Comparison of ENCODE assay signal across 23 cellular contexts in genomic region chr5:150329881-150330876, GRCh38. TPM values are rescaled to one million over a fixed set of nuclear protein-coding genes. Genes with fewer than 3 reads are reported as not detected.
DNase-seq lines count a peak whose midpoint lies in the region; ATAC-seq lines count a peak whose summit lies in the region.
"Had no signal": no experiment of that assay in that cellular context is flagged by ENCODE, and none has a peak within 500 bp of the region (broad histone marks: within the 10 kb centered on the region; RNA-seq: fewer than 3 reads in every experiment).

No MANE protein-coding gene starts in this region.

- H3K4me1 Mint-ChIP-seq in stimulated activated naive B cell treated with anti-CD40 and anti-IgM and Interleukin-4, amounts not matched to agents 10 μg/mL and 1 μg/mL and 100 μg/mL, for 72 hours: no peaks in the 10 kb centered on the region
- H3K4me1 Mint-ChIP-seq: B cell had no signal

- no peaks in the 10 kb centered on the region for H3K27me3 ChIP-seq in MG63

- no peaks in the 10 kb centered on the region for H3K9me3 ChIP-seq in MG63
- H3K9me3 ChIP-seq: Caco-2 had no signal

- H3K4me3 Mint-ChIP-seq in stimulated activated naive B cell treated with anti-CD40 and anti-IgM and Interleukin-4, amounts not matched to agents 10 μg/mL and 1 μg/mL and 100 μg/mL, for 72 hours: no peak overlapping the region
- H3K4me3 Mint-ChIP-seq: B cell; CD4-positive, alpha-beta T cell; GM23338 had no signal

- H3K36me3 Mint-ChIP-seq in stimulated activated naive B cell treated with anti-CD40 and anti-IgM and Interleukin-4, amounts not matched to agents 10 μg/mL and 1 μg/mL and 100 μg/mL, for 72 hours: no peaks in the 10 kb centered on the region

- no peak for ATAC-seq in Right ventricle myocardium inferior
- ATAC-seq in stimulated activated naive B cell treated with anti-CD40 and anti-IgM and Interleukin-4, amounts not matched to agents 10 μg/mL and 1 μg/mL and 100 μg/mL, for 72 hours (replicated peaks): no peak
- no peak for ATAC-seq in GM21717 (IDR thresholded peaks at IDR 0.05; ENCODE audit: unreplicated experiment)
- ATAC-seq: GM23338, HCT116, Panc1 had no signal

- peaks cover 12 to 17% of the 10 kb centered on the region in 2 donors for H3K27me3 Mint-ChIP-seq in stimulated activated naive B cell treated with anti-CD40 and anti-IgM and Interleukin-4, amounts not matched to agents 10 μg/mL and 1 μg/mL and 100 μg/mL, for 72 hours
- H3K27me3 Mint-ChIP-seq: CD4-positive, alpha-beta T cell had no signal

- H3K4me3 ChIP-seq in MG63: no peak overlapping the region
- H3K4me3 ChIP-seq: GM23338, SK-N-MC had no signal

- H3K36me3 ChIP-seq in MG63: no peaks in the 10 kb centered on the region

- H3K9me3 Mint-ChIP-seq in stimulated activated naive B cell treated with anti-CD40 and anti-IgM and Interleukin-4, amounts not matched to agents 10 μg/mL and 1 μg/mL and 100 μg/mL, for 72 hours: no peaks in the 10 kb centered on the region
- H3K9me3 Mint-ChIP-seq: CD4-positive, alpha-beta T cell; GM23338 had no signal

- DNase-seq in cardiac septum (ENCODE audit: low spot score) (peak; percentile 62), Right ventricle myocardium inferior (ENCODE audit: missing footprints) (no peak), MG63 (peak; percentile 32), left kidney (ENCODE audit: low read depth, low spot score) (peak; percentile 36), NK-92 (lab: John Stamatoyannopoulos, UW; ENCODE audit: unreplicated experiment) (no peak), iPS-NIHi7 (ENCODE audit: extremely low spot score) (no peak)
- DNase-seq in stimulated activated naive B cell treated with anti-CD40 and anti-IgM and Interleukin-4, amounts not matched to agents 10 μg/mL and 1 μg/mL and 100 μg/mL, for 72 hours: no peak
- DNase-seq: Caco-2; CD4-positive, alpha-beta T cell; GDM1; KG1; NCI-H1048; NCI-H1436; NCI-H1930; NCI-H345; NCI-H524 treated with DMSO at 0.1 percent for 48 hours; SHP77 had no signal

- H3K27ac Mint-ChIP-seq in stimulated activated naive B cell treated with anti-CD40 and anti-IgM and Interleukin-4, amounts not matched to agents 10 μg/mL and 1 μg/mL and 100 μg/mL, for 72 hours: peak overlapping the region; percentile 16
- H3K27ac Mint-ChIP-seq: B cell; CD4-positive, alpha-beta T cell; GM23338 had no signal

- intact Hi-C loops in cardiac septum (cut with DNase I): no loop called here
- intact Hi-C loops in Right ventricle myocardium inferior (cut with DNase I): no loop called here

RNA-seq across cellular contexts. Expression of gene TCOF1, which starts 27.3 kb away (rescaled TPM):
- total RNA-seq in cardiac septum: 15.5 TPM
- 17.8 TPM for total RNA-seq in Right ventricle myocardium inferior
- total RNA-seq in MG63 (2014; rRNA removed; shearing (Covaris generic); ENCODE audit: low replicate concordance): 76.0 and 118 TPM in 2 replicates

RNA-seq across cellular contexts. Expression of gene ARSI, which starts 27.5 kb away (rescaled TPM):
- total RNA-seq in cardiac septum (0.38 TPM), Right ventricle myocardium inferior (0.65 TPM)
- 38.8 and 45.4 TPM in 2 replicates for total RNA-seq in MG63 (2014; rRNA removed; shearing (Covaris generic); ENCODE audit: low replicate concordance)
- total RNA-seq: B cell had no signal

RNA-seq across cellular contexts. Expression of gene CAMK2A, which starts 40.6 kb away (rescaled TPM):
- 22.7 TPM for total RNA-seq in cardiac septum
- 17.0 TPM for total RNA-seq in Right ventricle myocardium inferior
- total RNA-seq in MG63 (2014; rRNA removed; shearing (Covaris generic); ENCODE audit: low replicate concordance): 0.56 TPM in 1 of 2 replicates, not detected in the other
- total RNA-seq: B cell, Caco-2, GM23338 had no signal

Comparison
In these comparisons a context has a peak if more than half of its experiments do, and no peak if none do; other contexts are left out.
1. DNase-seq: peak in cardiac septum (single experiment), MG63 (single experiment) and left kidney (single experiment); none in Right ventricle myocardium inferior (single experiment), stimulated activated naive B cell treated with anti-CD40 and anti-IgM and Interleukin-4, amounts not matched to agents 10 μg/mL and 1 μg/mL and 100 μg/mL, for 72 hours (single experiment), NK-92 (single experiment) and iPS-NIHi7 (single experiment).
2. RNA of gene ARSI, which starts 27.5 kb away (total RNA-seq): 38.8 to 45.4 TPM in MG63; 0.65 TPM in Right ventricle myocardium inferior (single experiment) and 0.38 TPM in cardiac septum (single experiment); every median in the first group is over 10 times any median in the second.
3. RNA of gene CAMK2A, which starts 40.6 kb away (total RNA-seq): 22.7 TPM in cardiac septum (single experiment) and 17.0 TPM in Right ventricle myocardium inferior (single experiment); 0.56 TPM in MG63; every median in the first group is over 10 times any median in the second.